In the genomic region with DNA sequence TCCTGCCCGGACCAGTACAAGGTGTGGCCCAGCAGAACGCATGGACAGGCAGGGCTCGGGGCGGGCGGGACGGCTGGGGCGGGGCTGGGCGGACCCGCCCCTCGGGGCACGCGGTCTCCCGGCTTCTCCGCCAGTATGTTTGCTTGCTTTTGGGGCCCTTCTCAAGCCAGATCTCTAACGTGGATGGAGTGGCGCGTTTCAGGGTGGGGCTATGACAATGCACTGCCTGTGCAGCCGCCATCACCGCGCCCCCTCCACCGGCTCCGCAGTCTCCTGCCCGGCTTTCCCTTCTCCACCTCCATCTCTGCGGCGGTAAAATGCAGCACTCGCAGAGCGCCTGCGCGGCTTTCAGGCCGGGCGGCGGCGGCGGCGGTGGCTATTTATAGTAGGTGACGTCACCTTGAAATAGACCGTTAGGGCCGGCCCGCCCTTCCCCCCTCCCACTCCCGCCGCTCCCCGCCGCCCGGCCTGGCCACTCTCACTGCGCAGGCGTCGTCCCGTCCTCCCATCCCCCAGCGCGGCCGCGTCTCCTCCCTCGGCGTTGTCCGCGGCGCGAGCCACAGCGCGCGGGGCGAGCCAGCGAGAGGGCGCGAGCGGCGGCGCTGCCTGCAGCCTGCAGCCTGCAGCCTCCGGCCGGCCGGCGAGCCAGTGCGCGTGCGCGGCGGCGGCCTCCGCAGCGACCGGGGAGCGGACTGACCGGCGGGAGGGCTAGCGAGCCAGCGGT, we compare ENCODE assay signal across 8 cellular contexts. TPM values are rescaled to one million over a fixed set of nuclear protein-coding genes. Genes with fewer than 3 reads are reported as not detected.
DNase-seq lines count a peak whose midpoint lies in the region; ATAC-seq and TF ChIP-seq lines count a peak whose summit lies in the region.

A gene (plus strand): TSS at position 560 of the 724 bp plus-strand sequence. CDS start 199 bp downstream, outside the sequence.

- POLR2A ChIA-PET in activated CD8-positive, alpha-beta T cell treated with anti-CD3 and anti-CD28 coated beads, Interleukin-2, amount 10 ng/mL, durations not matched to agents 7 days and 5 days (lab: Charles Lee), result interaction anchor here (0.8 kb wide), 1 partner anchor 267 kb away, joined by 3 read pairs; no protein-coding TSS in a partner anchor

- peak within 1 kb of the TSS; percentile 87 to 96 (median 94) for H3K27ac Mint-ChIP-seq in CD14-positive monocyte
- peak within 1 kb of the TSS; percentile 97 for H3K27ac Mint-ChIP-seq in activated CD8-positive, alpha-beta T cell treated with anti-CD3 and anti-CD28 coated beads, Interleukin-2, amount 10 ng/mL, durations not matched to agents 7 days and 5 days

- peaks cover 9 to 13% of the 10 kb centered on the region in 2 donors for H3K36me3 Mint-ChIP-seq in CD14-positive monocyte
- peaks cover 20% of the 10 kb centered on the region for H3K36me3 Mint-ChIP-seq in activated CD8-positive, alpha-beta T cell treated with anti-CD3 and anti-CD28 coated beads, Interleukin-2, amount 10 ng/mL, durations not matched to agents 7 days and 5 days (ENCODE audit: low read depth)

- ATAC-seq in GM19372 (IDR thresholded peaks at IDR 0.05; ENCODE audit: low read depth, unreplicated experiment) (peak; percentile 69), HG03558 (IDR thresholded peaks at IDR 0.05; ENCODE audit: extremely low read depth, unreplicated experiment) (peak; percentile 47)
- ATAC-seq in activated CD8-positive, alpha-beta T cell treated with anti-CD3 and anti-CD28 coated beads, Interleukin-2, amount 10 ng/mL, durations not matched to agents 7 days and 5 days, result peak; percentile 79

- H3K27me3 Mint-ChIP-seq in CD14-positive monocyte (ENCODE audit: low read depth in 3 of 3), result peaks cover 0 to 3% (median 0%) of the 10 kb centered on the region in 3 donors
- no peaks in the 10 kb centered on the region for H3K27me3 Mint-ChIP-seq in activated CD8-positive, alpha-beta T cell treated with anti-CD3 and anti-CD28 coated beads, Interleukin-2, amount 10 ng/mL, durations not matched to agents 7 days and 5 days (ENCODE audit: low read depth)

- no peak for TF ChIP-seq CTCF in CD14-positive monocyte (IDR thresholded peaks at IDR 0.05)

- H3K9me3 Mint-ChIP-seq in CD14-positive monocyte, result no peaks in the 10 kb centered on the region
- H3K9me3 Mint-ChIP-seq in activated CD8-positive, alpha-beta T cell treated with anti-CD3 and anti-CD28 coated beads, Interleukin-2, amount 10 ng/mL, durations not matched to agents 7 days and 5 days (ENCODE audit: insufficient read depth), result no peaks in the 10 kb centered on the region

- intact Hi-C loops in CD14-positive monocyte (cut with micrococcal nuclease), result loop anchor here (5.0 to 10.0 kb wide), 4 partner anchors 189 to 309 kb away; a partner anchor contains a TSS

- CTCF ChIA-PET in activated CD8-positive, alpha-beta T cell treated with anti-CD3 and anti-CD28 coated beads, Interleukin-2, amount 10 ng/mL, durations not matched to agents 7 days and 5 days (lab: Charles Lee), result interaction anchor here (1.9 to 7.2 kb wide), 3 partner anchors 26 to 281 kb away, joined by 8 to 89 read pairs (median 8); a partner anchor contains a TSS

- DNase-seq in CD14-positive monocyte (ENCODE audit: low spot score) (peak; percentile 94), NCI-H82 (lab: John Stamatoyannopoulos, UW) (peak; percentile 95), lung microvascular endothelial cell (ENCODE audit: low read depth in 2 of 2) (peak; percentile 95 to 97)
- peak; percentile 96 for DNase-seq in activated CD8-positive, alpha-beta T cell treated with anti-CD3 and anti-CD28 coated beads, Interleukin-2, amount 10 ng/mL, durations not matched to agents 7 days and 5 days
- DNase-seq in effector CD4-positive, alpha-beta T cell, result peak; percentile 79
- peak; percentile 77 to 80 (median 79) for DNase-seq in stimulated activated CD4-positive, alpha-beta T cell treated with anti-CD3 and anti-CD28 coated beads, TNF-alpha, amount 100 ng/mL, for 4 hours (ENCODE audit: low read depth in 3 of 3)

- peaks cover 34% of the 10 kb centered on the region for H3K4me1 Mint-ChIP-seq in CD14-positive monocyte
- H3K4me1 Mint-ChIP-seq in activated CD8-positive, alpha-beta T cell treated with anti-CD3 and anti-CD28 coated beads, Interleukin-2, amount 10 ng/mL, durations not matched to agents 7 days and 5 days (ENCODE audit: low read depth), result peaks cover 35% of the 10 kb centered on the region

- peak within 1 kb of the TSS in 1 of 2 donors; percentile 93 for H3K4me3 Mint-ChIP-seq in CD14-positive monocyte
- peak within 1 kb of the TSS; percentile 93 for H3K4me3 Mint-ChIP-seq in activated CD8-positive, alpha-beta T cell treated with anti-CD3 and anti-CD28 coated beads, Interleukin-2, amount 10 ng/mL, durations not matched to agents 7 days and 5 days

RNA-seq across cellular contexts. Expression of the gene that starts here (rescaled TPM):
- polyA plus RNA-seq in CD14-positive monocyte, result 100 to 1,000 TPM; 132 to 136 TPM
- total RNA-seq in activated CD8-positive, alpha-beta T cell treated with anti-CD3 and anti-CD28 coated beads, Interleukin-2, amount 10 ng/mL, durations not matched to agents 7 days and 5 days, result 100 to 1,000 TPM; 248 to 251 TPM
- 89.6 and 103 TPM in 2 replicates for total RNA-seq in lung microvascular endothelial cell

Comparison
In these comparisons a context has a peak if more than half of its experiments do, and no peak if none do; other contexts are left out.
1. Peak in every context shown above with its lines: DNase-seq and ATAC-seq.